Comparison of ENCODE assay signal across 33 cellular contexts in genomic region chr6:72466471-72466870, GRCh38.
"Had no signal": no experiment of that assay in that cellular context is flagged by ENCODE, and none has a peak within 500 bp of the region (broad histone marks: within the 10 kb centered on the region; RNA-seq: fewer than 3 reads in every experiment).

No MANE protein-coding gene starts in this region.

- FAIRE-seq: colon, endometrium, endothelial cell of umbilical vein had no signal

- H3K4me1 Mint-ChIP-seq: activated CD4-positive, alpha-beta memory T cell treated with anti-CD3 and anti-CD28 coated beads, Interleukin-2, amount 10 ng/mL, durations not matched to agents 7 days and 5 days; activated CD4-positive, alpha-beta T cell treated with anti-CD3 and anti-CD28 coated beads, Interleukin-2, amount 10 ng/mL, durations not matched to agents 7 days and 5 days; activated naive CD4-positive, alpha-beta T cell treated with anti-CD3 and anti-CD28 coated beads, Interleukin-2, amount 10 ng/mL, durations not matched to agents 7 days and 5 days; activated naive CD8-positive, alpha-beta T cell treated with anti-CD3 and anti-CD28 coated beads, Interleukin-2, amount 10 ng/mL, durations not matched to agents 7 days and 5 days; T-cell had no signal

- H3K4me1 ChIP-seq: ascending aorta, gastroesophageal sphincter, heart right ventricle had no signal

- H3K36me3 Mint-ChIP-seq: activated naive CD4-positive, alpha-beta T cell treated with anti-CD3 and anti-CD28 coated beads, Interleukin-2, amount 10 ng/mL, durations not matched to agents 7 days and 5 days; activated naive CD4-positive, alpha-beta T cell treated with anti-CD3 and anti-CD28 coated beads, Interleukin-2, amount 50 U/mL, for 72 hours; activated naive CD8-positive, alpha-beta T cell treated with anti-CD3 and anti-CD28 coated beads, Interleukin-2, amount 10 ng/mL, durations not matched to agents 7 days and 5 days; T-cell had no signal

- H3K4me3 Mint-ChIP-seq: activated CD4-positive, alpha-beta memory T cell treated with anti-CD3 and anti-CD28 coated beads, Interleukin-2, amount 10 ng/mL, durations not matched to agents 7 days and 5 days; activated CD4-positive, alpha-beta T cell treated with anti-CD3 and anti-CD28 coated beads, Interleukin-2, amount 10 ng/mL, durations not matched to agents 7 days and 5 days; activated naive CD4-positive, alpha-beta T cell treated with anti-CD3 and anti-CD28 coated beads, Interleukin-2, amount 10 ng/mL, durations not matched to agents 7 days and 5 days; activated naive CD8-positive, alpha-beta T cell treated with anti-CD3 and anti-CD28 coated beads, Interleukin-2, amount 10 ng/mL, durations not matched to agents 7 days and 5 days; activated T-cell treated with anti-CD3 and anti-CD28 coated beads, Interleukin-2, amount 50 U/mL, for 24 hours; activated T-cell treated with anti-CD3 and anti-CD28 coated beads, Interleukin-2, amount 50 U/mL, for 72 hours; effector memory CD8-positive, alpha-beta T cell; T-cell; T-helper 1 cell treated with Interleukin-12 subunit alpha and Interleukin-12 subunit beta and Interleukin-4 antibody, amounts not matched to agents 30 μg/mL and 1 μg/mL, for 36 hours; T-helper 2 cell treated with Interferon-gamma antibody and Interleukin-4, amounts not matched to agents 5 μg/mL and 100 μg/mL, for 36 hours had no signal

- H3K27me3 Mint-ChIP-seq: activated naive CD4-positive, alpha-beta T cell treated with anti-CD3 and anti-CD28 coated beads, Interleukin-2, amount 10 ng/mL, durations not matched to agents 7 days and 5 days had no signal

- ATAC-seq: activated naive CD4-positive, alpha-beta T cell treated with anti-CD3 and anti-CD28 coated beads, Interleukin-2, amount 50 U/mL, for 72 hours; activated T-cell treated with anti-CD3 and anti-CD28 coated beads, Interleukin-2, amount 50 U/mL, for 72 hours; effector memory CD8-positive, alpha-beta T cell; esophagus mucosa; gastroesophageal sphincter; heart right ventricle; T-cell had no signal

- H3K27ac Mint-ChIP-seq: activated CD4-positive, alpha-beta memory T cell treated with anti-CD3 and anti-CD28 coated beads, Interleukin-2, amount 10 ng/mL, durations not matched to agents 7 days and 5 days; activated CD4-positive, alpha-beta T cell treated with anti-CD3 and anti-CD28 coated beads, Interleukin-2, amount 10 ng/mL, durations not matched to agents 7 days and 5 days; activated naive CD4-positive, alpha-beta T cell treated with anti-CD3 and anti-CD28 coated beads, Interleukin-2, amount 10 ng/mL, durations not matched to agents 7 days and 5 days; activated naive CD4-positive, alpha-beta T cell treated with anti-CD3 and anti-CD28 coated beads, Interleukin-2, amount 50 U/mL, for 72 hours; activated naive CD8-positive, alpha-beta T cell treated with anti-CD3 and anti-CD28 coated beads, Interleukin-2, amount 10 ng/mL, durations not matched to agents 7 days and 5 days; activated T-cell treated with anti-CD3 and anti-CD28 coated beads, Interleukin-2, amount 50 U/mL, for 24 hours; activated T-cell treated with anti-CD3 and anti-CD28 coated beads, Interleukin-2, amount 50 U/mL, for 72 hours; effector memory CD8-positive, alpha-beta T cell; T-cell; T-helper 1 cell treated with Interleukin-12 subunit alpha and Interleukin-12 subunit beta and Interleukin-4 antibody, amounts not matched to agents 30 μg/mL and 1 μg/mL, for 36 hours; T-helper 2 cell treated with Interferon-gamma antibody and Interleukin-4, amounts not matched to agents 5 μg/mL and 100 μg/mL, for 36 hours had no signal

- H3K27ac ChIP-seq: ascending aorta, brain microvascular endothelial cell, gastroesophageal sphincter, heart right ventricle had no signal

- H3K27me3 ChIP-seq: ascending aorta, brain microvascular endothelial cell, gastroesophageal sphincter, heart right ventricle had no signal

- H3K4me3 ChIP-seq: ascending aorta, gastroesophageal sphincter, heart right ventricle had no signal

- H3K9me3 ChIP-seq: ascending aorta, gastroesophageal sphincter had no signal

- H3K9me3 Mint-ChIP-seq: activated CD4-positive, alpha-beta memory T cell treated with anti-CD3 and anti-CD28 coated beads, Interleukin-2, amount 10 ng/mL, durations not matched to agents 7 days and 5 days; activated CD4-positive, alpha-beta T cell treated with anti-CD3 and anti-CD28 coated beads, Interleukin-2, amount 10 ng/mL, durations not matched to agents 7 days and 5 days; activated naive CD4-positive, alpha-beta T cell treated with anti-CD3 and anti-CD28 coated beads, Interleukin-2, amount 10 ng/mL, durations not matched to agents 7 days and 5 days; activated naive CD4-positive, alpha-beta T cell treated with anti-CD3 and anti-CD28 coated beads, Interleukin-2, amount 50 U/mL, for 72 hours; activated naive CD8-positive, alpha-beta T cell treated with anti-CD3 and anti-CD28 coated beads, Interleukin-2, amount 10 ng/mL, durations not matched to agents 7 days and 5 days; activated T-cell treated with anti-CD3 and anti-CD28 coated beads, Interleukin-2, amount 50 U/mL, for 24 hours; activated T-cell treated with anti-CD3 and anti-CD28 coated beads, Interleukin-2, amount 50 U/mL, for 72 hours; effector memory CD8-positive, alpha-beta T cell; T-cell; T-helper 1 cell treated with Interleukin-12 subunit alpha and Interleukin-12 subunit beta and Interleukin-4 antibody, amounts not matched to agents 30 μg/mL and 1 μg/mL, for 36 hours; T-helper 2 cell treated with Interferon-gamma antibody and Interleukin-4, amounts not matched to agents 5 μg/mL and 100 μg/mL, for 36 hours had no signal

- H3K36me3 ChIP-seq: ascending aorta, brain microvascular endothelial cell, gastroesophageal sphincter, heart right ventricle had no signal

- DNase-seq: activated CD4-positive, alpha-beta memory T cell treated with anti-CD3 and anti-CD28 coated beads, Interleukin-2, amount 10 ng/mL, durations not matched to agents 7 days and 5 days; activated CD4-positive, alpha-beta T cell treated with anti-CD3 and anti-CD28 coated beads for 1 hour; activated CD4-positive, alpha-beta T cell treated with anti-CD3 and anti-CD28 coated beads for 4 hours; activated CD4-positive, alpha-beta T cell treated with anti-CD3 and anti-CD28 coated beads, Interleukin-2, amount 10 ng/mL, durations not matched to agents 7 days and 5 days; activated CD4-positive, alpha-beta T cell treated with anti-CD3 and anti-CD28 coated beads, Interleukin-2, amount 50 U/mL, for 4 hours; activated CD4-positive, CD25-positive, alpha-beta regulatory T cell; activated CD8-positive, alpha-beta memory T cell treated with anti-CD3 and anti-CD28 coated beads, Interleukin-2, amount 50 U/mL, for 48 hours; activated gamma-delta T cell; activated naive CD4-positive, alpha-beta T cell; activated naive CD4-positive, alpha-beta T cell treated with anti-CD3 and anti-CD28 coated beads, Interleukin-2, amount 10 ng/mL, durations not matched to agents 7 days and 5 days; activated naive CD8-positive, alpha-beta T cell treated with anti-CD3 and anti-CD28 coated beads, Interleukin-2, amount 10 ng/mL, durations not matched to agents 7 days and 5 days; activated T-cell treated with anti-CD3 and anti-CD28 coated beads for 4 hours; activated T-cell treated with anti-CD3 and anti-CD28 coated beads, Interleukin-2, amount 50 U/mL, for 24 hours; activated T-cell treated with anti-CD3 and anti-CD28 coated beads, Interleukin-2, amount 50 U/mL, for 72 hours; brain microvascular endothelial cell; cortex of kidney; dermis blood vessel endothelial cell; effector CD4-positive, alpha-beta T cell; effector memory CD8-positive, alpha-beta T cell; foreskin fibroblast; heart right ventricle; SW 1271; T-cell; T1000 had no signal
